In the genomic region with DNA sequence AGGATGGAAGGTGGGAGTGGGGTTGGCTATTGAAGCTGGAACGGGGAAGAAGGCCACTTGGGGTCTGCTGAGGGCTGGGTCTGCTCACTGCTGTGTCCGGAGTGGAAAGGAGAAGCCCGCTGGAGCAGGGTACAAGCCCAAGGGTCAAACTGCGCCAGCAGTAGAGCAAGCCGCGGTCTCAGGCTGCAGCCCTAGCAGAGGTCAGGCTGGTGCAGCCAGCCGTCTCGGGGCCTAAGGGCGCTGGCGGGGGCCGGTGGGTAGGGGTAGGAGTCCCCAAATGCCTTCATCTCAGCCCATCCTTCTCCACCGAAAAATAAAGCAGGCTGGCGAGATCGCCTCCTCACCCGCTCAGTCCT, we compare ENCODE assay signal across 8 cellular contexts. TPM values are rescaled to one million over a fixed set of nuclear protein-coding genes. Genes with fewer than 3 reads are reported as not detected.
DNase-seq lines count a peak whose midpoint lies in the region; ATAC-seq, FAIRE-seq and TF ChIP-seq lines count a peak whose summit lies in the region.

No MANE protein-coding gene starts in this region.

- no peak overlapping the region for H3K27ac Mint-ChIP-seq in immature natural killer cell

- H3K27ac ChIP-seq in adrenal gland (peak overlapping the region; percentile 50 to 94 (median 83)), substantia nigra (ENCODE audit: low read depth, low read length, poor library complexity, severe bottlenecking) (peak overlapping the region; percentile 83)

- intact Hi-C loops in adrenal gland (cut with DNase I) = loop anchor here in 1 of 2 donors (5.0 kb wide), 1 partner anchor 120 kb away; no protein-coding TSS in a partner anchor

- no peak for FAIRE-seq in RCC 7860 (lab: Jason Lieb, UNC)

- peaks cover 0 to 5% of the 10 kb centered on the region in 2 donors for H3K4me1 Mint-ChIP-seq in immature natural killer cell

- peaks cover 0 to 6% (median 2%) of the 10 kb centered on the region in 3 donors for H3K36me3 Mint-ChIP-seq in immature natural killer cell

- peaks cover 0 to 1% of the 10 kb centered on the region in 2 donors for H3K36me3 ChIP-seq in adrenal gland (replicated peaks in 1 of 2)

- no peak for TF ChIP-seq CTCF in adrenal gland (IDR thresholded peaks at IDR 0.05)

- no peaks in the 10 kb centered on the region for H3K27me3 ChIP-seq in adrenal gland

- H3K4me1 ChIP-seq in adrenal gland (replicated peaks in 1 of 2) = peaks cover 11 to 34% of the 10 kb centered on the region in 2 donors

- 0 to 38% (median 29%) methylated on average over 2 to 15 of the region's 15 CpGs for WGBS in adrenal gland, 4 donors

- TF ChIP-seq POLR2A in adrenal gland (IDR thresholded peaks at IDR 0.05) = no peak

- peak overlapping the region; percentile 42 to 70 (median 60) for H3K4me3 Mint-ChIP-seq in immature natural killer cell

- peak overlapping the region in 2 of 4 donors; percentile 50 to 79 for H3K4me3 ChIP-seq in adrenal gland

- peak; percentile 24 for ATAC-seq in GM18517 (IDR thresholded peaks at IDR 0.05; ENCODE audit: unreplicated experiment)
- ATAC-seq in HG03025 (IDR thresholded peaks at IDR 0.05; ENCODE audit: low FRiP score, unreplicated experiment) = peak; percentile 28
- no peak for ATAC-seq in GM21786 (IDR thresholded peaks at IDR 0.05; ENCODE audit: unreplicated experiment)

- no peaks in the 10 kb centered on the region for H3K9me3 ChIP-seq in adrenal gland (replicated peaks in 1 of 3)

- peak in 1 of 7 donors; percentile 34 for DNase-seq in adrenal gland
- no peak for DNase-seq in immature natural killer cell
- DNase-seq in substantia nigra (lab: John Stamatoyannopoulos, UW) = peak in 11 of 49 donors; percentile 25 to 65 (median 45)
- no peak for DNase-seq in RCC 7860 (ENCODE audit: low spot score)
- no peak for DNase-seq in EL

- peaks cover 0 to 5% (median 0%) of the 10 kb centered on the region in 6 donors for H3K9me3 Mint-ChIP-seq in immature natural killer cell

- H3K27me3 Mint-ChIP-seq in immature natural killer cell (ENCODE audit: low read depth in 3 of 3) = peaks cover 9 to 25% (median 18%) of the 10 kb centered on the region in 3 donors

RNA-seq across cellular contexts. Expression of a gene that starts 0.7 kb away (rescaled TPM):
- total RNA-seq in adrenal gland = 10 to 100 TPM; 22.0 to 59.8 (median 34.5) TPM
- polyA plus RNA-seq in adrenal gland (10 to 100 TPM; 11.6 to 32.6 (median 12.4) TPM), immature natural killer cell (under 1 TPM in 1 of 3 donors, not detected in 2; 0.47 TPM)

Comparison
In these comparisons a context has a peak if more than half of its experiments do, and no peak if none do; other contexts are left out.
1. RNA of a gene that starts 0.7 kb away (polyA plus RNA-seq): 11.6 to 32.6 TPM in adrenal gland; 0.47 TPM in immature natural killer cell; every median in the first group is over 4 times any median in the second.